34 cellular contexts compared by ENCODE assay signal in genomic region chr20:11328839-11329238, GRCh38.
"Had no signal": no experiment of that assay in that cellular context is flagged by ENCODE, and none has a peak within 500 bp of the region (broad histone marks: within the 10 kb centered on the region; RNA-seq: fewer than 3 reads in every experiment).

No MANE protein-coding gene starts in this region.

- DNase-seq: activated CD4-positive, alpha-beta memory T cell treated with anti-CD3 and anti-CD28 coated beads for 36 hours; activated CD4-positive, alpha-beta T cell treated with anti-CD3 and anti-CD28 coated beads for 36 hours; activated CD4-positive, alpha-beta T cell treated with anti-CD3 and anti-CD28 coated beads, Interleukin-2, amount 10 ng/mL, durations not matched to agents 24 days and 14 days; activated CD4-positive, CD25-positive, alpha-beta regulatory T cell; activated CD4-positive, CD25-positive, alpha-beta regulatory T cell treated with anti-CD3 and anti-CD28 coated beads, Interleukin-2, amount 50 U/mL, for 72 hours; activated CD8-positive, alpha-beta memory T cell treated with anti-CD3 and anti-CD28 coated beads, Interleukin-2, amount 10 ng/mL, durations not matched to agents 7 days and 5 days; activated CD8-positive, alpha-beta memory T cell treated with anti-CD3 and anti-CD28 coated beads, Interleukin-2, amount 50 U/mL, for 4 hours; activated CD8-positive, alpha-beta T cell treated with anti-CD3 and anti-CD28 coated beads, Interleukin-2, amount 10 ng/mL, durations not matched to agents 7 days and 5 days; activated effector memory CD4-positive, alpha-beta T cell treated with anti-CD3 and anti-CD28 coated beads, Interleukin-2, amount 50 U/mL, for 16 hours; activated naive CD4-positive, alpha-beta T cell treated with anti-CD3 and anti-CD28 coated beads for 36 hours; activated naive CD8-positive, alpha-beta T cell treated with anti-CD3 and anti-CD28 coated beads for 36 hours; activated naive CD8-positive, alpha-beta T cell treated with anti-CD3 and anti-CD28 coated beads, Interleukin-2, amount 50 U/mL, for 24 hours; activated T-cell treated with anti-CD3 and anti-CD28 coated beads, Interleukin-2, amount 50 U/mL, for 1 hour; activated T-cell treated with anti-CD3 and anti-CD28 coated beads, Interleukin-2, amount 50 U/mL, for 48 hours; adrenal gland; amygdala; aorta; body of pancreas; central memory CD4-positive, alpha-beta T cell; cerebellar nuclear complex; colonic mucosa; effector CD8-positive, alpha-beta T cell; erythroblast; gastrocnemius medialis; glutamatergic neuron; heart left ventricle; T-helper 1 cell; T-helper 17 cell; T1000 had no signal

- FAIRE-seq: endometrium, endothelial cell of umbilical vein had no signal

- H3K9me3 ChIP-seq: adrenal gland, body of pancreas, colonic mucosa, esophagus muscularis mucosa, gastrocnemius medialis, heart left ventricle had no signal

- H3K4me3 ChIP-seq: adrenal gland, body of pancreas, cardiac muscle cell, colonic mucosa, esophagus muscularis mucosa, gastrocnemius medialis, heart left ventricle had no signal

- ATAC-seq: activated CD4-positive, alpha-beta T cell treated with anti-CD3 and anti-CD28 coated beads for 36 hours; activated CD8-positive, alpha-beta memory T cell treated with anti-CD3 and anti-CD28 coated beads, Interleukin-2, amount 10 ng/mL, durations not matched to agents 7 days and 5 days; activated CD8-positive, alpha-beta T cell treated with anti-CD3 and anti-CD28 coated beads, Interleukin-2, amount 10 ng/mL, durations not matched to agents 7 days and 5 days; activated naive CD8-positive, alpha-beta T cell treated with anti-CD3 and anti-CD28 coated beads, Interleukin-2, amount 50 U/mL, for 24 hours; body of pancreas; gastrocnemius medialis; heart left ventricle; T-helper 17 cell had no signal

- H3K27me3 ChIP-seq: adrenal gland, body of pancreas, cardiac muscle cell, colonic mucosa, esophagus muscularis mucosa, foreskin keratinocyte, gastrocnemius medialis, heart left ventricle had no signal

- H3K4me1 ChIP-seq: adrenal gland, body of pancreas, colonic mucosa, esophagus muscularis mucosa, heart left ventricle had no signal

- H3K36me3 ChIP-seq: adrenal gland, cardiac muscle cell, colonic mucosa, esophagus muscularis mucosa, gastrocnemius medialis, heart left ventricle had no signal

- H3K27ac ChIP-seq: adrenal gland, body of pancreas, cardiac muscle cell, colonic mucosa, esophagus muscularis mucosa, foreskin keratinocyte, gastrocnemius medialis, heart left ventricle had no signal
